In genomic region chr5:137269886-137270285, GRCh38 we compare ENCODE assay signal across 5 cellular contexts.
"Had no signal": no experiment of that assay in that cellular context is flagged by ENCODE, and none has a peak within 500 bp of the region (broad histone marks: within the 10 kb centered on the region; RNA-seq: fewer than 3 reads in every experiment).

No MANE protein-coding gene starts in this region.

- ATAC-seq: HepG2, K562 had no signal

- H3K4me3 ChIP-seq: K562 had no signal

- DNase-seq: IMR-90 had no signal

- H3K27ac Mint-ChIP-seq: IgD-negative memory B cell had no signal

- H3K4me1 Mint-ChIP-seq: IgD-negative memory B cell had no signal

- H3K27ac ChIP-seq: HL-60 had no signal

- H3K4me3 Mint-ChIP-seq: IgD-negative memory B cell had no signal

- H3K36me3 Mint-ChIP-seq: IgD-negative memory B cell had no signal

- H3K27me3 Mint-ChIP-seq: IgD-negative memory B cell had no signal
